In the genomic region with DNA sequence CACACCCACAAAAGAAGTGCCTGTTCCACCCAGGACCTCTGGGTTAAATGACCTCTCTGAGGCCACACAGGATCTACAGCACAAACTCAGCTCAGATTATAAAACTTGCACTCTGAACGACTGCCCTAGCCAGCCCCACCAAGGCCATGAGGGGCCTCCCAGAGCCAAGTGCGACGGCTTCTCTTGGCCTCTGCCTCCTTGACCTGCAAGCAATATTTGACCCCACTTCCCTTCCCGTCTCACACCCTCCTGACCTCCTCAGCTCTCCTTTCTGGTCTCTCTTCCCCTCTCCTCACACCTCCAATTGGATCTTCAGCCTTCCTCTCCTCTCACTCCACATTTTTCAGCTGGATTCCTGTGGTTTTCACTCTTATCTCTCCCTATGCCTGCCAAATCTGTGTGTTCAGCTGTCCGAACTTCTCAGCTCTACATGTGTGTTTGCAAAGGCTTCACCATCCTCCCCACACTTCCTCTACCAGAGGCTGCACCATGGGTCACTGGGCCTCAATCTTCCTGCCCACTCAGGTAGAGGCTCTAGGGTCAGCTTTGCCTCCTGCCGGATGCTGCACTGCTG, we compare ENCODE assay signal across 22 cellular contexts. TPM values are rescaled to one million over a fixed set of nuclear protein-coding genes. Genes with fewer than 3 reads are reported as not detected.
DNase-seq lines count a peak whose midpoint lies in the region; ATAC-seq, FAIRE-seq and TF ChIP-seq lines count a peak whose summit lies in the region.
"Had no signal": no experiment of that assay in that cellular context is flagged by ENCODE, and none has a peak within 500 bp of the region (broad histone marks: within the 10 kb centered on the region; RNA-seq: fewer than 3 reads in every experiment).

No MANE protein-coding gene starts in this region.

- DNase-seq in EL (peak; percentile 64), RCC 7860 (ENCODE audit: low spot score) (peak; percentile 82), fibroblast of the aortic adventitia (ENCODE audit: low read depth) (peak; percentile 80), posterior vena cava (ENCODE audit: low spot score) (peak; percentile 45), NCI-H2029 (lab: John Stamatoyannopoulos, UW) (no peak)
- DNase-seq in stimulated activated naive B cell treated with anti-CD40 and anti-IgM and Interleukin-4, amounts not matched to agents 10 μg/mL and 1 μg/mL and 100 μg/mL, for 72 hours = no peak
- no peak for DNase-seq in activated T-cell treated with anti-CD3 and anti-CD28 coated beads, Interleukin-2, amount 50 U/mL, for 48 hours
- DNase-seq: activated CD8-positive, alpha-beta T cell treated with anti-CD3 and anti-CD28 coated beads, Interleukin-2, amount 10 ng/mL, durations not matched to agents 7 days and 5 days; amniotic stem cell; HCEC 1CT; hypothalamus; NCI-H1417; retina had no signal

- no peaks in the 10 kb centered on the region for H3K36me3 Mint-ChIP-seq in stimulated activated naive B cell treated with anti-CD40 and anti-IgM and Interleukin-4, amounts not matched to agents 10 μg/mL and 1 μg/mL and 100 μg/mL, for 72 hours
- H3K36me3 Mint-ChIP-seq: CD14-positive monocyte; natural killer cell treated with Interleukin-12 subunit alpha and Interleukin-12 subunit beta and Interleukin-15 and Interleukin-18, amount 100 ng/mL, for 72 hours; type B pancreatic cell had no signal

- intact Hi-C loops in posterior vena cava (cut with DNase I) = no loop called here

- no peak overlapping the region for H3K4me3 Mint-ChIP-seq in stimulated activated naive B cell treated with anti-CD40 and anti-IgM and Interleukin-4, amounts not matched to agents 10 μg/mL and 1 μg/mL and 100 μg/mL, for 72 hours
- H3K4me3 Mint-ChIP-seq: activated CD8-positive, alpha-beta T cell treated with anti-CD3 and anti-CD28 coated beads, Interleukin-2, amount 10 ng/mL, durations not matched to agents 7 days and 5 days; activated T-helper 17 cell treated with anti-CD3 and anti-CD28 coated beads, Interleukin-2, amount 50 U/mL, for 72 hours; CD14-positive monocyte; dendritic cell treated with granulocyte-macrophage colony-stimulating factor and Interleukin-4, amounts not matched to agents 40 ng/mL and 50 ng/mL, for 4 days; natural killer cell treated with Interleukin-12 subunit alpha and Interleukin-12 subunit beta and Interleukin-15 and Interleukin-18, amount 100 ng/mL, for 72 hours; type B pancreatic cell had no signal

- H3K27ac Mint-ChIP-seq in stimulated activated naive B cell treated with anti-CD40 and anti-IgM and Interleukin-4, amounts not matched to agents 10 μg/mL and 1 μg/mL and 100 μg/mL, for 72 hours = no peak overlapping the region
- H3K27ac Mint-ChIP-seq: activated CD8-positive, alpha-beta T cell treated with anti-CD3 and anti-CD28 coated beads, Interleukin-2, amount 10 ng/mL, durations not matched to agents 7 days and 5 days; activated T-helper 17 cell treated with anti-CD3 and anti-CD28 coated beads, Interleukin-2, amount 50 U/mL, for 72 hours; CD14-positive monocyte; dendritic cell treated with granulocyte-macrophage colony-stimulating factor and Interleukin-4, amounts not matched to agents 40 ng/mL and 50 ng/mL, for 4 days; natural killer cell treated with Interleukin-12 subunit alpha and Interleukin-12 subunit beta and Interleukin-15 and Interleukin-18, amount 100 ng/mL, for 72 hours; type B pancreatic cell had no signal

- FAIRE-seq in RCC 7860 (lab: Jason Lieb, UNC) = peak; percentile 80

- no peaks in the 10 kb centered on the region for H3K4me1 Mint-ChIP-seq in stimulated activated naive B cell treated with anti-CD40 and anti-IgM and Interleukin-4, amounts not matched to agents 10 μg/mL and 1 μg/mL and 100 μg/mL, for 72 hours
- H3K4me1 Mint-ChIP-seq: activated T-helper 17 cell treated with anti-CD3 and anti-CD28 coated beads, Interleukin-2, amount 50 U/mL, for 72 hours had no signal

- ATAC-seq in stimulated activated naive B cell treated with anti-CD40 and anti-IgM and Interleukin-4, amounts not matched to agents 10 μg/mL and 1 μg/mL and 100 μg/mL, for 72 hours (replicated peaks) = no peak
- no peak for ATAC-seq in GM19324 (IDR thresholded peaks at IDR 0.05; ENCODE audit: low FRiP score, unreplicated experiment)
- ATAC-seq: activated CD8-positive, alpha-beta T cell treated with anti-CD3 and anti-CD28 coated beads, Interleukin-2, amount 10 ng/mL, durations not matched to agents 7 days and 5 days; activated T-helper 17 cell treated with anti-CD3 and anti-CD28 coated beads, Interleukin-2, amount 50 U/mL, for 72 hours; esophagus mucosa had no signal

- TF ChIP-seq CTCF in fibroblast of the aortic adventitia (IDR thresholded peaks at IDR 0.05; ENCODE audit: insufficient read depth, low read length) = no peak

- H3K4me3 ChIP-seq in fibroblast of the aortic adventitia (ENCODE audit: low read depth, low read length) = no peak overlapping the region

- H3K9me3 Mint-ChIP-seq in stimulated activated naive B cell treated with anti-CD40 and anti-IgM and Interleukin-4, amounts not matched to agents 10 μg/mL and 1 μg/mL and 100 μg/mL, for 72 hours = no peaks in the 10 kb centered on the region
- H3K9me3 Mint-ChIP-seq: activated T-helper 17 cell treated with anti-CD3 and anti-CD28 coated beads, Interleukin-2, amount 50 U/mL, for 72 hours; natural killer cell treated with Interleukin-12 subunit alpha and Interleukin-12 subunit beta and Interleukin-15 and Interleukin-18, amount 100 ng/mL, for 72 hours; type B pancreatic cell had no signal

- peaks cover 26 to 29% of the 10 kb centered on the region in 2 donors for H3K27me3 Mint-ChIP-seq in stimulated activated naive B cell treated with anti-CD40 and anti-IgM and Interleukin-4, amounts not matched to agents 10 μg/mL and 1 μg/mL and 100 μg/mL, for 72 hours

RNA-seq across cellular contexts. Expression of a gene that starts 25.3 kb away (rescaled TPM):
- total RNA-seq in fibroblast of the aortic adventitia (ENCODE audit: low replicate concordance) (7.0 and 50.9 TPM in 2 replicates), posterior vena cava (1 to 10 TPM; 5.7 to 9.3 TPM)
- total RNA-seq: OCI-LY7 had no signal

RNA-seq across cellular contexts. Expression of a gene that starts 39.8 kb away (rescaled TPM):
- total RNA-seq in fibroblast of the aortic adventitia (ENCODE audit: low replicate concordance) (not detected in 2 replicates), posterior vena cava (not detected)
- total RNA-seq: activated CD8-positive, alpha-beta T cell treated with anti-CD3 and anti-CD28 coated beads, Interleukin-2, amount 10 ng/mL, durations not matched to agents 7 days and 5 days; activated T-helper 17 cell treated with anti-CD3 and anti-CD28 coated beads, Interleukin-2, amount 50 U/mL, for 72 hours; esophagus mucosa; natural killer cell treated with Interleukin-12 subunit alpha and Interleukin-12 subunit beta and Interleukin-15 and Interleukin-18, amount 100 ng/mL, for 72 hours; NCI-H460; OCI-LY7 had no signal

Comparison
In these comparisons a context has a peak if more than half of its experiments do, and no peak if none do; other contexts are left out.
1. DNase-seq: peak in EL (single experiment), RCC 7860 (single experiment), fibroblast of the aortic adventitia (single experiment) and posterior vena cava (single experiment); none in stimulated activated naive B cell treated with anti-CD40 and anti-IgM and Interleukin-4, amounts not matched to agents 10 μg/mL and 1 μg/mL and 100 μg/mL, for 72 hours (single experiment), NCI-H2029 (single experiment) and activated T-cell treated with anti-CD3 and anti-CD28 coated beads, Interleukin-2, amount 50 U/mL, for 48 hours (0 of 2).